11 cellular contexts compared by ENCODE assay signal in the genomic region with DNA sequence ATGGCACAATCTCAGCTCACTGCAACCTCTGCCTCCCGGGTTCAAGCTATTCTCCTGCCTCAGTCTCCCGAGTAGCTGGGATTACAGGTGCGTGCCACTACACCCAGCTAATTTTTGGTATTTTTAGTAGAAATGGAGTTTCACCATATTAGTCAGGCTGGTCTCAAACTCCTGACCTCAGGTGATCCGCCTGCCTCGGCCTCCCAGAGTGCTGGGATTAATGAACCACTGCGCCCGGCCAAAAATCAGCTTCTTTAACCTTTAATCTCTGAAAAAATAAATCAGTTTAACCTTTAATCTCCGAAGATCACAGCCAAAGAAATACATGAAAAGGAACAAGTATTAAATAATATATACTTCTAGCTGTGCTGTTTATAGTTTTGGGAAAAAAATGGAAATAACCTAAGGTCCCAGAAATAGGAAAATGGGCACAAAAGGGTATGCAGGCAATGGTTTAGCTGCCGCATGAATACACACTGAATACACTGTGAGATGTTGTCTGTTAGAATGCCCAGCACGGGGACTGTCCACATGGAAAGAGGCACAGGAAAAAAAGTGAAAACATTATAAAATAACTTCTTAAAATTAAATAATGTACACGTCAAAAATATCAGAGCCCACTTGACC. TPM values are rescaled to one million over a fixed set of nuclear protein-coding genes. Genes with fewer than 3 reads are reported as not detected.
DNase-seq lines count a peak whose midpoint lies in the region; ATAC-seq and TF ChIP-seq lines count a peak whose summit lies in the region.
"Had no signal": no experiment of that assay in that cellular context is flagged by ENCODE, and none has a peak within 500 bp of the region (broad histone marks: within the 10 kb centered on the region; RNA-seq: fewer than 3 reads in every experiment).

No MANE protein-coding gene starts in this region.

- H3K4me3 ChIP-seq in AG04450 (ENCODE audit: low read depth, low read length) = no peak overlapping the region
- H3K4me3 ChIP-seq in HCT116 (replicated peaks in 1 of 2; ENCODE audit: low read depth in 1 of 2, low read length in 2 of 2) = peak overlapping the region; percentile 70 to 94
- H3K4me3 ChIP-seq: GM12878 had no signal

- ATAC-seq in HCT116 (no peak), naive B cell (ENCODE audit: low read depth in 2 of 2) (no peak), GM18909 (IDR thresholded peaks at IDR 0.05; ENCODE audit: poor library complexity, unreplicated experiment) (no peak), GM18505 (IDR thresholded peaks at IDR 0.05; ENCODE audit: unreplicated experiment) (no peak)
- ATAC-seq in activated naive CD8-positive, alpha-beta T cell treated with anti-CD3 and anti-CD28 coated beads, Interleukin-2, amount 50 U/mL, for 24 hours = no peak

- peaks cover 39% of the 10 kb centered on the region for H3K79me2 ChIP-seq in HCT116 (ENCODE audit: insufficient read depth, low read length)

- intact Hi-C loops in HCT116 (cut with micrococcal nuclease) = no loop called here

- TF ChIP-seq POLR2A in HCT116 (IDR thresholded peaks at IDR 0.05; ENCODE audit: borderline replicate concordance, extremely low read depth, insufficient read depth, insufficient read length) (no peak), GM18505 (IDR thresholded peaks at IDR 0.05; ENCODE audit: borderline replicate concordance, extremely low read depth, insufficient read depth, insufficient read length) (no peak)

- H3K27me3 Mint-ChIP-seq in activated naive CD8-positive, alpha-beta T cell treated with anti-CD3 and anti-CD28 coated beads, Interleukin-2, amount 50 U/mL, for 24 hours = no peaks in the 10 kb centered on the region
- no peaks in the 10 kb centered on the region for H3K27me3 Mint-ChIP-seq in naive B cell

- no peaks in the 10 kb centered on the region for H4K20me1 ChIP-seq in HCT116 (ENCODE audit: insufficient read depth)

- BruUV-seq in HCT116 (replicated peaks; lab: Mats Ljungman, UMichigan) = no TSS peak

- CTCF ChIA-PET in AG04450 (lab: Charles Lee) = interaction anchor here (0.6 to 4.2 kb wide), 17 partner anchors 9 to 836 kb away, joined by 3 to 24 read pairs (median 5); a partner anchor contains a TSS
- CTCF ChIA-PET in HCT116 (lab: Charles Lee) = interaction anchor here (1.0 to 2.3 kb wide), 13 partner anchors 12 to 302 kb away, joined by 3 to 17 read pairs (median 5); a partner anchor contains a TSS

- peaks cover 0 to 15% of the 10 kb centered on the region in 2 experiments; a peak in 2 of 4 replicates for H3K36me3 ChIP-seq in HCT116 (ENCODE audit: control insufficient read depth in 1 of 2, insufficient read depth in 2 of 2, low read length in 2 of 2)

- H3K4me1 Mint-ChIP-seq in activated naive CD8-positive, alpha-beta T cell treated with anti-CD3 and anti-CD28 coated beads, Interleukin-2, amount 50 U/mL, for 24 hours = peaks cover 24% of the 10 kb centered on the region
- H3K4me1 Mint-ChIP-seq in naive B cell = peaks cover 14 to 25% (median 17%) of the 10 kb centered on the region in 3 donors

- POLR2A ChIA-PET in AG04450 (lab: Yijun Ruan, JAX) (interaction anchor here (0.7 to 1.2 kb wide), 2 partner anchors 62 to 221 kb away, joined by 3 to 7 read pairs; no protein-coding TSS in a partner anchor), HCT116 (lab: Charles Lee) (interaction anchor here (0.8 to 3.6 kb wide), 12 partner anchors 9 to 160 kb away, joined by 3 to 21 read pairs (median 5); a partner anchor contains a TSS)

- peak overlapping the region; percentile 91 for H3K9ac ChIP-seq in HCT116 (ENCODE audit: low read length)

- H3K9me3 ChIP-seq in AG04450 (ENCODE audit: control insufficient read depth, insufficient read depth, low read length) (no peaks in the 10 kb centered on the region; the same call in 1 of the 2 replicates), HCT116 (ENCODE audit: control insufficient read depth in 1 of 2, insufficient read depth in 1 of 2, low read depth in 1 of 2, low read length in 2 of 2) (no peaks in the 10 kb centered on the region)

- TF ChIP-seq CTCF in AG04450 (IDR thresholded peaks at IDR 0.05; ENCODE audit: low read depth, low read length) (no peak), HCT116 (IDR thresholded peaks at IDR 0.05 in 2 of 3, conservative IDR thresholded peaks at IDR 0.05 in 1 of 3; ENCODE audit: borderline replicate concordance in 1 of 3, insufficient read depth in 1 of 3, low read depth in 2 of 3, low read length in 2 of 3) (no peak)

- H2AFZ ChIP-seq in HCT116 (ENCODE audit: low read depth, low read length, poor library complexity, severe bottlenecking) = no peak overlapping the region

- H3K9me2 ChIP-seq in HCT116 (ENCODE audit: insufficient read depth) = no peaks in the 10 kb centered on the region

- no peaks in the 10 kb centered on the region for H3K9me3 Mint-ChIP-seq in activated naive CD8-positive, alpha-beta T cell treated with anti-CD3 and anti-CD28 coated beads, Interleukin-2, amount 50 U/mL, for 24 hours
- no peaks in the 10 kb centered on the region for H3K9me3 Mint-ChIP-seq in naive B cell

- peak overlapping the region; percentile 2 for H3K27ac Mint-ChIP-seq in activated naive CD8-positive, alpha-beta T cell treated with anti-CD3 and anti-CD28 coated beads, Interleukin-2, amount 50 U/mL, for 24 hours
- peak overlapping the region in 1 of 6 donors; percentile 47 for H3K27ac Mint-ChIP-seq in naive B cell

- peak overlapping the region; percentile 79 for H3K4me2 ChIP-seq in HCT116 (ENCODE audit: low read length)

- H3K36me3 Mint-ChIP-seq in activated naive CD8-positive, alpha-beta T cell treated with anti-CD3 and anti-CD28 coated beads, Interleukin-2, amount 50 U/mL, for 24 hours (ENCODE audit: low read depth) = peaks cover 19% of the 10 kb centered on the region
- H3K36me3 Mint-ChIP-seq in naive B cell = peaks cover 0 to 5% of the 10 kb centered on the region in 2 donors

- H3K27me3 ChIP-seq in AG04450 (ENCODE audit: control insufficient read depth, insufficient read depth, low read length) (no peaks in the 10 kb centered on the region), HCT116 (ENCODE audit: insufficient read depth, low read length) (no peaks in the 10 kb centered on the region)

- TF ChIP-seq RAD21 in HCT116 (IDR thresholded peaks at IDR 0.05; ENCODE audit: low read depth) = no peak

- peak overlapping the region; percentile 90 for H3K4me3 Mint-ChIP-seq in activated naive CD8-positive, alpha-beta T cell treated with anti-CD3 and anti-CD28 coated beads, Interleukin-2, amount 50 U/mL, for 24 hours
- peak overlapping the region; percentile 65 to 93 (median 88) for H3K4me3 Mint-ChIP-seq in naive B cell

- RAD21 ChIA-PET in HCT116 (lab: Charles Lee; ENCODE audit: low non-redundant PET in 1 of 2, low total read pairs in 2 of 2, uncharacterized antibody in 2 of 2, unreplicated experiment in 2 of 2) = interaction anchor here (0.8 to 1.1 kb wide), 3 partner anchors 13 to 62 kb away, joined by 3 to 6 read pairs (median 5); no protein-coding TSS in a partner anchor

- H3K27ac ChIP-seq in AG04450 (ENCODE audit: low read depth, low read length) (peak overlapping the region; percentile 47), HCT116 (ENCODE audit: low read depth, low read length) (peak overlapping the region; percentile 81; the same call in 1 of the 2 replicates)

- H3K4me1 ChIP-seq in HCT116 (ENCODE audit: control insufficient read depth in 1 of 2, insufficient read depth in 2 of 2, low read length in 2 of 2) = peaks cover 18 to 26% of the 10 kb centered on the region in 2 experiments

- DNase-seq in AG04450 (ENCODE audit: low read depth, low spot score) (no peak), HCT116 (ENCODE audit: low read depth, low spot score) (no peak), naive B cell (no peak), CD1c-positive myeloid dendritic cell (ENCODE audit: extremely low spot score) (no peak)
- DNase-seq in activated naive CD8-positive, alpha-beta T cell treated with anti-CD3 and anti-CD28 coated beads, Interleukin-2, amount 50 U/mL, for 24 hours = no peak
- DNase-seq in stimulated activated CD4-positive, alpha-beta T cell treated with anti-CD3 and anti-CD28 coated beads, Interleukin-4, amount 100 ng/mL, for 1 hour = no peak
- DNase-seq: NCI-H1436 treated with DMSO at 0.1 percent for 48 hours; stimulated activated CD4-positive, alpha-beta T cell treated with anti-CD3 and anti-CD28 coated beads, Interleukin-15, amount 100 ng/mL, for 24 hours had no signal

TF ChIP-seq in HCT116, 20 proteins besides CTCF, POLR2A, EP300 and RAD21 (continues in another document):
- TF ChIP-seq, protein P1, sequence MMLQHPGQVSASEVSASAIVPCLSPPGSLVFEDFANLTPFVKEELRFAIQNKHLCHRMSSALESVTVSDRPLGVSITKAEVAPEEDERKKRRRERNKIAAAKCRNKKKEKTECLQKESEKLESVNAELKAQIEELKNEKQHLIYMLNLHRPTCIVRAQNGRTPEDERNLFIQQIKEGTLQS (IDR thresholded peaks at IDR 0.05) = no peak
- TF ChIP-seq ZNF274 (IDR thresholded peaks at IDR 0.05; ENCODE audit: low read depth, low read length) (no peak), SP1 (IDR thresholded peaks at IDR 0.05; ENCODE audit: low read depth) (no peak), ELF1 (IDR thresholded peaks at IDR 0.05; ENCODE audit: borderline replicate concordance, low read depth) (no peak), YY1 (IDR thresholded peaks at IDR 0.05; ENCODE audit: extremely low read depth, insufficient replicate concordance, low read depth, low read length) (no peak), SIN3A (IDR thresholded peaks at IDR 0.05; ENCODE audit: low read depth) (no peak), EZH2phosphoT487 (IDR thresholded peaks at IDR 0.05; ENCODE audit: borderline replicate concordance) (no peak), CEBPB (IDR thresholded peaks at IDR 0.05; ENCODE audit: low read depth) (no peak), POLR2AphosphoS5 (IDR thresholded peaks at IDR 0.05; ENCODE audit: low read depth, low read length) (no peak)

RNA-seq across cellular contexts. Expression of a gene that starts 1.6 kb away (rescaled TPM):
- polyA plus RNA-seq in AG04450 (2011; rRNA removed) (32.4 and 34.3 TPM in 2 replicates), naive B cell (ENCODE audit: low read depth in 6 of 6) (10 to 100 TPM in 4 of 6 donors, 1 to 10 TPM in 2; 8.0 to 23.2 (median 14.3) TPM)
- 19.9 and 24.7 TPM in 2 replicates for polyA minus RNA-seq in AG04450 (2011; rRNA and poly(A)+ RNA removed)
- 82.9 TPM for total RNA-seq in HCT116 (2021; ENCODE audit: unreplicated experiment)
- polyA plus RNA-seq in HCT116 (2012) = 102 TPM in 2 replicates

RNA-seq across cellular contexts. Expression of a gene that starts 29.9 kb away (rescaled TPM):
- 107 and 120 TPM in 2 replicates for polyA plus RNA-seq in AG04450 (2011; rRNA removed)
- 83.3 and 83.5 TPM in 2 replicates for polyA minus RNA-seq in AG04450 (2011; rRNA and poly(A)+ RNA removed)
- 103 TPM for total RNA-seq in HCT116 (2021; ENCODE audit: unreplicated experiment)
- polyA plus RNA-seq in HCT116 (2012) = 112 and 120 TPM in 2 replicates
- 10 to 100 TPM; 30.2 to 90.6 (median 71.2) TPM for polyA plus RNA-seq in naive B cell (ENCODE audit: low read depth in 6 of 6)
